8 cellular contexts compared by ENCODE assay signal in genomic region chr17:31571124-31571892, GRCh38.
DNase-seq lines count a peak whose midpoint lies in the region; ATAC-seq and TF ChIP-seq lines count a peak whose summit lies in the region.

No MANE protein-coding gene starts in this region.

- H3K36me3 ChIP-seq in Panc1 (ENCODE audit: control insufficient read depth, insufficient read depth, low read length), result no peaks in the 10 kb centered on the region

- H3K27ac ChIP-seq in Panc1 (ENCODE audit: low read length), result peak overlapping the region; percentile 34

- peak; percentile 62 for ATAC-seq in Panc1
- ATAC-seq in GM18519 (IDR thresholded peaks at IDR 0.05; ENCODE audit: low FRiP score, unreplicated experiment), result no peak
- no peak for ATAC-seq in activated T-cell treated with anti-CD3 and anti-CD28 coated beads, Interleukin-2, amount 50 U/mL, for 4 hours
- no peak for ATAC-seq in HG03175 (IDR thresholded peaks at IDR 0.05; ENCODE audit: unreplicated experiment)

- peak overlapping the region; percentile 27 for H3K27ac Mint-ChIP-seq in neural crest cell (ENCODE audit: unreplicated experiment)

- no TSS peak for BruUV-seq in Panc1 (replicated peaks; lab: Mats Ljungman, UMichigan)

- CTCF ChIA-PET in Panc1 (lab: Charles Lee), result no interaction called here

- intact Hi-C loops in Panc1 (cut with micrococcal nuclease; ENCODE audit: unreplicated experiment), result no loop called here

- no peaks in the 10 kb centered on the region for H3K27me3 ChIP-seq in Panc1 (ENCODE audit: control insufficient read depth, insufficient read depth, low read length)

- peaks cover 80% of the 10 kb centered on the region for H3K4me1 ChIP-seq in Panc1 (ENCODE audit: control insufficient read depth, insufficient read depth, low read length)

- POLR2A ChIA-PET in Panc1 (lab: Charles Lee), result no interaction called here

- no peaks in the 10 kb centered on the region for H3K36me3 Mint-ChIP-seq in neural crest cell (ENCODE audit: low read depth)
- no peaks in the 10 kb centered on the region for H3K36me3 Mint-ChIP-seq in activated T-cell treated with anti-CD3 and anti-CD28 coated beads, Interleukin-2, amount 50 U/mL, for 4 hours (ENCODE audit: insufficient read depth)

- DNase-seq in A172 (ENCODE audit: low spot score), result peak; percentile 94
- no peak for DNase-seq in Panc1 (ENCODE audit: low read depth, low spot score)
- DNase-seq in fibroblast of mammary gland (ENCODE audit: low read depth), result peak; percentile 99
- no peak for DNase-seq in neural crest cell (ENCODE audit: low read depth, low spot score)
- no peak for DNase-seq in activated T-cell treated with anti-CD3 and anti-CD28 coated beads, Interleukin-2, amount 50 U/mL, for 4 hours
- no peak for DNase-seq in Ammon's horn (ENCODE audit: low spot score)

- H3K9me3 Mint-ChIP-seq in neural crest cell, result no peaks in the 10 kb centered on the region
- no peaks in the 10 kb centered on the region for H3K9me3 Mint-ChIP-seq in activated T-cell treated with anti-CD3 and anti-CD28 coated beads, Interleukin-2, amount 50 U/mL, for 4 hours

- in situ Hi-C loops in Panc1 (cut with HindIII; ENCODE audit: low pct_unique_long_range_greater_than_20kb, low sequenced_read_pairs), result no loop called here

- no peak overlapping the region for H3K4me3 ChIP-seq in Panc1 (ENCODE audit: low read depth in 2 of 2, low read length in 2 of 2)
- H3K4me3 ChIP-seq in fibroblast of mammary gland (ENCODE audit: control insufficient read depth, low read depth, low read length), result no peak overlapping the region

- H3K4me1 Mint-ChIP-seq in neural crest cell, result no peaks in the 10 kb centered on the region
- no peaks in the 10 kb centered on the region for H3K4me1 Mint-ChIP-seq in activated T-cell treated with anti-CD3 and anti-CD28 coated beads, Interleukin-2, amount 50 U/mL, for 4 hours (ENCODE audit: low read depth)

- TF ChIP-seq CTCF in Panc1 (IDR thresholded peaks at IDR 0.05) (no peak), fibroblast of mammary gland (conservative IDR thresholded peaks at IDR 0.05; ENCODE audit: control insufficient read depth, insufficient read depth, low read depth, low read length) (no peak), neural crest cell (conservative IDR thresholded peaks at IDR 0.05) (no peak)

- H3K27me3 Mint-ChIP-seq in neural crest cell (ENCODE audit: low read depth), result no peaks in the 10 kb centered on the region
- H3K27me3 Mint-ChIP-seq in activated T-cell treated with anti-CD3 and anti-CD28 coated beads, Interleukin-2, amount 50 U/mL, for 4 hours (ENCODE audit: low read depth), result no peaks in the 10 kb centered on the region

- no peak overlapping the region for H3K4me3 Mint-ChIP-seq in neural crest cell
- no peak overlapping the region for H3K4me3 Mint-ChIP-seq in activated T-cell treated with anti-CD3 and anti-CD28 coated beads, Interleukin-2, amount 50 U/mL, for 4 hours

- no peaks in the 10 kb centered on the region for H3K9me3 ChIP-seq in Panc1 (ENCODE audit: control insufficient read depth, insufficient read depth, low read depth, low read length)

Comparison
In these comparisons a context has a peak if more than half of its experiments do, and no peak if none do; other contexts are left out.
1. DNase-seq: peak in A172 (single experiment) and fibroblast of mammary gland (single experiment); none in Panc1 (single experiment), neural crest cell (single experiment), activated T-cell treated with anti-CD3 and anti-CD28 coated beads, Interleukin-2, amount 50 U/mL, for 4 hours (single experiment) and Ammon's horn (single experiment).